ENCODE assay signal across 1 cellular context in the genomic region with DNA sequence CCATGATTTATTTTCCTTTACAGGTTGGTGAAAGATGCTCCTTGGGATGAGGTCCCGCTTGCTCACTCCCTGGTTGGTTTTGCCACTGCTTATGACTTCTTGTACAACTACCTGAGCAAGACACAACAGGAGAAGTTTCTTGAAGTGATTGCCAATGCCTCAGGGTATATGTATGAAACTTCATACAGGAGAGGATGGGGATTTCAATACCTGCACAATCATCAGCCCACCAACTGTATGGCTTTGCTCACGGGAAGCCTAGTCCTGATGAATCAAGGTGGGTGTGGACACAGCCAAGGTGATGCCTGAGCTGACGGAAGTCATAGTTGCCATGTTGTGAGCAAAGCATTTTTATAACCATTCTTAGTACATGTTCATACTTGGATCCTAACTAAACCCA.
TF ChIP-seq lines count a peak whose summit lies in the region.

No MANE protein-coding gene starts in this region.

TF ChIP-seq in H1, 55 proteins besides CTCF, POLR2A, EP300 and RAD21:
- TF ChIP-seq KDM5A (IDR thresholded peaks at IDR 0.05; ENCODE audit: low read length) (no peak), CTBP2 (IDR thresholded peaks at IDR 0.05; ENCODE audit: borderline replicate concordance, insufficient read depth, insufficient read length, low read length) (no peak), EZH2 (IDR thresholded peaks at IDR 0.05; ENCODE audit: low read depth, low read length, severe bottlenecking) (no peak), POU5F1 (IDR thresholded peaks at IDR 0.05; ENCODE audit: low read depth, low read length) (no peak), ZNF274 (IDR thresholded peaks at IDR 0.05; ENCODE audit: borderline replicate concordance, extremely low read depth, low read length) (no peak), KDM4A (IDR thresholded peaks at IDR 0.05; ENCODE audit: low read depth, low read length, severe bottlenecking) (no peak), BACH1 (IDR thresholded peaks at IDR 0.05; ENCODE audit: low read length) (no peak), SIX5 (IDR thresholded peaks at IDR 0.05; ENCODE audit: low read depth, low read length) (no peak), ASH2L (IDR thresholded peaks at IDR 0.05; ENCODE audit: low read length) (no peak), JUND (IDR thresholded peaks at IDR 0.05; ENCODE audit: low read length) (no peak), TAF7 (optimal IDR thresholded peaks at IDR 0.05; ENCODE audit: borderline replicate concordance, low read depth, low read length) (no peak), SIN3A (conservative IDR thresholded peaks at IDR 0.05 in 1 of 2, IDR thresholded peaks at IDR 0.05 in 1 of 2; ENCODE audit: low read depth in 1 of 2, low read length in 2 of 2) (no peak)
- TF ChIP-seq, protein P1, sequence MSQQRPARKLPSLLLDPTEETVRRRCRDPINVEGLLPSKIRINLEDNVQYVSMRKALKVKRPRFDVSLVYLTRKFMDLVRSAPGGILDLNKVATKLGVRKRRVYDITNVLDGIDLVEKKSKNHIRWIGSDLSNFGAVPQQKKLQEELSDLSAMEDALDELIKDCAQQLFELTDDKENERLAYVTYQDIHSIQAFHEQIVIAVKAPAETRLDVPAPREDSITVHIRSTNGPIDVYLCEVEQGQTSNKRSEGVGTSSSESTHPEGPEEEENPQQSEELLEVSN (IDR thresholded peaks at IDR 0.05): no peak
